In the genomic region with DNA sequence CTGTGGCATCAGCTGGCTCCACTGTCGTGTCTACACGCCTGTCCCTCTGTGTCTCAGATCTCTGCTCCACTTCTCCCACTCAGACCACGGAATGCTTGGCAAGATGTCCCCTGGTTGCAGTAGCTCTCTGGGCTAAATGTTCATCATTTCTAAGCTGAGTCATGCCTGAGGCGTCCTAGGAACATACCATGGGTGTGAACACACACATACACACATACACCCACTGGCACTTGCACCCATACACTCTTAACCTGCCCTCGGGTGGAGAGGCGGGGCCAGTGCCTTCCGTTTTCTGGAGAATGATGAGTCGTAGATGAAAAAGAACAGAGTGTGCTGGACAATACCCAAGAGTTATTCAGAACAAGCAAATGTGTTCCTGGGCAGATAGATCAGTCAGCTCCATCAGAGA, we compare ENCODE assay signal across 10 cellular contexts.
DNase-seq lines count a peak whose midpoint lies in the region; ATAC-seq and TF ChIP-seq lines count a peak whose summit lies in the region.
"Had no signal": no experiment of that assay in that cellular context is flagged by ENCODE, and none has a peak within 500 bp of the region (broad histone marks: within the 10 kb centered on the region; RNA-seq: fewer than 3 reads in every experiment).

No MANE protein-coding gene starts in this region.

- peaks cover 25% of the 10 kb centered on the region for H3K36me3 Mint-ChIP-seq in osteocyte (ENCODE audit: unreplicated experiment)

- H3K4me1 ChIP-seq in esophagus (ENCODE audit: control insufficient read depth in 2 of 2, insufficient read depth in 2 of 2, low read length in 1 of 2): peaks cover 5 to 15% of the 10 kb centered on the region in 2 donors

- H3K9me3 ChIP-seq in esophagus (ENCODE audit: control insufficient read depth in 2 of 2, insufficient read depth in 1 of 2, low read depth in 1 of 2, low read length in 1 of 2): no peaks in the 10 kb centered on the region

- peak overlapping the region; percentile 27 to 64 for H3K27ac ChIP-seq in esophagus (ENCODE audit: low read depth in 2 of 2, low read length in 1 of 2)

- 29 to 43% methylated on average over 8 of the region's 8 CpGs for WGBS in esophagus, 2 donors

- DNase-seq in AG08396 (ENCODE audit: low spot score) (peak; percentile 87), NCI-H226 (peak; percentile 99), osteocyte (ENCODE audit: extremely low spot score, unreplicated experiment) (peak; percentile 89), SK-N-DZ (ENCODE audit: low spot score) (no peak), NCI-H82 (lab: John Stamatoyannopoulos, UW) (no peak)
- DNase-seq: GF-D8; stimulated activated CD4-positive, alpha-beta T cell treated with anti-CD3 and anti-CD28 coated beads, Interleukin-2, amount 100 ng/mL, for 24 hours had no signal

- H3K4me3 Mint-ChIP-seq in osteocyte (ENCODE audit: unreplicated experiment): no peak overlapping the region

- H3K9me3 Mint-ChIP-seq in osteocyte (ENCODE audit: unreplicated experiment): no peaks in the 10 kb centered on the region

- peaks cover 58% of the 10 kb centered on the region for H3K4me1 Mint-ChIP-seq in osteocyte (ENCODE audit: unreplicated experiment)

- TF ChIP-seq CTCF in osteocyte (IDR thresholded peaks at IDR 0.05): no peak

- H3K27me3 ChIP-seq in esophagus (ENCODE audit: control insufficient read depth in 1 of 2, insufficient read depth in 2 of 2, low read length in 2 of 2): no peaks in the 10 kb centered on the region

- H3K27me3 Mint-ChIP-seq in osteocyte (ENCODE audit: unreplicated experiment): no peaks in the 10 kb centered on the region

- ATAC-seq in GM18520 (IDR thresholded peaks at IDR 0.05; ENCODE audit: unreplicated experiment): no peak
- no peak for ATAC-seq in HG02610 (IDR thresholded peaks at IDR 0.05; ENCODE audit: unreplicated experiment)

- H3K4me3 ChIP-seq in esophagus (ENCODE audit: low read depth in 1 of 2, low read length in 2 of 2): no peak overlapping the region

- H3K27ac Mint-ChIP-seq in osteocyte (ENCODE audit: unreplicated experiment): peak overlapping the region; percentile 96

- H3K36me3 ChIP-seq in esophagus (ENCODE audit: control insufficient read depth in 2 of 2, insufficient read depth in 2 of 2, low read length in 1 of 2): no peaks in the 10 kb centered on the region

Comparison
In these comparisons a context has a peak if more than half of its experiments do, and no peak if none do; other contexts are left out.
1. DNase-seq: peak in AG08396 (single experiment), NCI-H226 (single experiment) and osteocyte (single experiment); none in SK-N-DZ (single experiment) and NCI-H82 (single experiment).